1 cellular context compared by ENCODE assay signal in genomic region chr10:61761825-61762217, GRCh38.
TF ChIP-seq lines count a peak whose summit lies in the region.

No MANE protein-coding gene starts in this region.

TF ChIP-seq in K562, 482 proteins besides CTCF, POLR2A, EP300 and RAD21 (continued from another document):
- TF ChIP-seq, protein P1, sequence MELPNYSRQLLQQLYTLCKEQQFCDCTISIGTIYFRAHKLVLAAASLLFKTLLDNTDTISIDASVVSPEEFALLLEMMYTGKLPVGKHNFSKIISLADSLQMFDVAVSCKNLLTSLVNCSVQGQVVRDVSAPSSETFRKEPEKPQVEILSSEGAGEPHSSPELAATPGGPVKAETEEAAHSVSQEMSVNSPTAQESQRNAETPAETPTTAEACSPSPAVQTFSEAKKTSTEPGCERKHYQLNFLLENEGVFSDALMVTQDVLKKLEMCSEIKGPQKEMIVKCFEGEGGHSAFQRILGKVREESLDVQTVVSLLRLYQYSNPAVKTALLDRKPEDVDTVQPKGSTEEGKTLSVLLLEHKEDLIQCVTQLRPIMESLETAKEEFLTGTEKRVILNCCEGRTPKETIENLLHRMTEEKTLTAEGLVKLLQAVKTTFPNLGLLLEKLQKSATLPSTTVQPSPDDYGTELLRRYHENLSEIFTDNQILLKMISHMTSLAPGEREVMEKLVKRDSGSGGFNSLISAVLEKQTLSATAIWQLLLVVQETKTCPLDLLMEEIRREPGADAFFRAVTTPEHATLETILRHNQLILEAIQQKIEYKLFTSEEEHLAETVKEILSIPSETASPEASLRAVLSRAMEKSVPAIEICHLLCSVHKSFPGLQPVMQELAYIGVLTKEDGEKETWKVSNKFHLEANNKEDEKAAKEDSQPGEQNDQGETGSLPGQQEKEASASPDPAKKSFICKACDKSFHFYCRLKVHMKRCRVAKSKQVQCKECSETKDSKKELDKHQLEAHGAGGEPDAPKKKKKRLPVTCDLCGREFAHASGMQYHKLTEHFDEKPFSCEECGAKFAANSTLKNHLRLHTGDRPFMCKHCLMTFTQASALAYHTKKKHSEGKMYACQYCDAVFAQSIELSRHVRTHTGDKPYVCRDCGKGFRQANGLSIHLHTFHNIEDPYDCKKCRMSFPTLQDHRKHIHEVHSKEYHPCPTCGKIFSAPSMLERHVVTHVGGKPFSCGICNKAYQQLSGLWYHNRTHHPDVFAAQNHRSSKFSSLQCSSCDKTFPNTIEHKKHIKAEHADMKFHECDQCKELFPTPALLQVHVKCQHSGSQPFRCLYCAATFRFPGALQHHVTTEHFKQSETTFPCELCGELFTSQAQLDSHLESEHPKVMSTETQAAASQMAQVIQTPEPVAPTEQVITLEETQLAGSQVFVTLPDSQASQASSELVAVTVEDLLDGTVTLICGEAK (IDR thresholded peaks at IDR 0.05): peak; percentile 47; the same call in 1 of the 2 replicates
- TF ChIP-seq, protein P1 (CRISPR knock-in tag; IDR thresholded peaks at IDR 0.05): no peak
